Comparison of ENCODE assay signal across 14 cellular contexts in the genomic region with DNA sequence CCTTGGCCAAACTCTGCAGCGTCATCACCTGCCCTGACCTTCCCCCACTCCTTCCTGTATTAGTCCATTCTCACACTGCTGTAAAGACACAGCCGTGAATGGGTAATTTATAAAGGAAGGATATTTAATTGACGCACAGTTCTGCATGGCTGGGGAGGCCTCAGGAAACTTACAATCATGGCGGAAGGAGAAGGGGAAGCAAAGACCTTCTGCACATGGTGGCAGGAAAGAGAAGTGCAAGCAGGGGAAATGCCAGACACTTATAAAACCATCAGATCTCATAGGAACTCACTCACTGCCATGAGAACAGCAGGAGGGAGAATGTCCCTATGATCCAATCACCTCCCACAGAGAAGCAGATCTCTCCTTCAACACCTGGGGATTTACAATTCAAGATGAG.
"Had no signal": no experiment of that assay in that cellular context is flagged by ENCODE, and none has a peak within 500 bp of the region (broad histone marks: within the 10 kb centered on the region; RNA-seq: fewer than 3 reads in every experiment).

No MANE protein-coding gene starts in this region.

- ATAC-seq: activated CD4-positive, CD25-positive, alpha-beta regulatory T cell treated with anti-CD3 and anti-CD28 coated beads, Interleukin-2, amount 50 U/mL, for 24 hours; activated naive CD4-positive, alpha-beta T cell treated with anti-CD3 and anti-CD28 coated beads, Interleukin-2, amount 50 U/mL, for 72 hours; left ventricle myocardium superior had no signal

- H3K36me3 Mint-ChIP-seq: activated naive CD4-positive, alpha-beta T cell treated with anti-CD3 and anti-CD28 coated beads, Interleukin-2, amount 50 U/mL, for 72 hours; natural killer cell treated with Interleukin-12 subunit alpha and Interleukin-12 subunit beta and Interleukin-15 and Interleukin-18, amount 100 ng/mL, for 72 hours had no signal

- H3K9me3 ChIP-seq: esophagus squamous epithelium, sigmoid colon, stomach, testis had no signal

- H3K4me3 Mint-ChIP-seq: natural killer cell treated with Interleukin-12 subunit alpha and Interleukin-12 subunit beta and Interleukin-15 and Interleukin-18, amount 100 ng/mL, for 72 hours had no signal

- H3K4me3 ChIP-seq: esophagus squamous epithelium, sigmoid colon, stomach, testis had no signal

- H3K9me3 Mint-ChIP-seq: activated naive CD4-positive, alpha-beta T cell treated with anti-CD3 and anti-CD28 coated beads, Interleukin-2, amount 50 U/mL, for 72 hours; natural killer cell treated with Interleukin-12 subunit alpha and Interleukin-12 subunit beta and Interleukin-15 and Interleukin-18, amount 100 ng/mL, for 72 hours had no signal

- H3K4me1 ChIP-seq: esophagus squamous epithelium, sigmoid colon, stomach, testis had no signal

- H3K36me3 ChIP-seq: esophagus squamous epithelium, sigmoid colon, stomach had no signal

- H3K27me3 ChIP-seq: testis had no signal

- H3K27ac ChIP-seq: esophagus squamous epithelium, sigmoid colon, stomach, testis had no signal

- DNase-seq: activated gamma-delta T cell; activated T-cell treated with anti-CD3 and anti-CD28 coated beads, Interleukin-2, amount 50 U/mL, for 48 hours; esophagus squamous epithelium; glutamatergic neuron; hypothalamus; left ventricle myocardium superior; mesenchymal stem cell; sigmoid colon; stimulated activated CD4-positive, alpha-beta T cell treated with anti-CD3 and anti-CD28 coated beads, Interleukin-1b, Interleukin-23, amount 100 ng/mL, for 48 hours; stomach; testis had no signal

- H3K27ac Mint-ChIP-seq: natural killer cell treated with Interleukin-12 subunit alpha and Interleukin-12 subunit beta and Interleukin-15 and Interleukin-18, amount 100 ng/mL, for 72 hours had no signal
